In genomic region chr3:73664389-73664788, GRCh38 we compare ENCODE assay signal across 23 cellular contexts. TPM values are rescaled to one million over a fixed set of nuclear protein-coding genes. Genes with fewer than 3 reads are reported as not detected.
DNase-seq lines count a peak whose midpoint lies in the region; ATAC-seq and TF ChIP-seq lines count a peak whose summit lies in the region.
"Had no signal": no experiment of that assay in that cellular context is flagged by ENCODE, and none has a peak within 500 bp of the region (broad histone marks: within the 10 kb centered on the region; RNA-seq: fewer than 3 reads in every experiment).

No MANE protein-coding gene starts in this region.

- peak overlapping the region; percentile 72 for H3K27ac ChIP-seq in cardiac muscle cell
- no peak overlapping the region for H3K27ac ChIP-seq in left ventricle myocardium inferior (replicated peaks)
- H3K27ac ChIP-seq in SK-N-SH (ENCODE audit: low read depth in 2 of 2, low read length in 1 of 2) = peak overlapping the region in 1 of 2 experiments; percentile 39; a peak in 2 of 4 replicates
- H3K27ac ChIP-seq in mesodermal cell (ENCODE audit: low read depth, low read length, severe bottlenecking) = peak overlapping the region; percentile 39
- peak overlapping the region; percentile 43 to 53 for H3K27ac ChIP-seq in uterus

- no peak overlapping the region for H3K9ac ChIP-seq in SK-N-SH

- peak in 1 of 2 donors; percentile 78 for DNase-seq in cardiac muscle cell (ENCODE audit: low read depth in 1 of 2, low spot score in 1 of 2)
- no peak for DNase-seq in left ventricle myocardium inferior
- no peak for DNase-seq in SK-N-SH
- DNase-seq in uterus = no peak
- no peak for DNase-seq in dermis blood vessel endothelial cell
- DNase-seq in Ammon's horn (ENCODE audit: low spot score) = no peak
- DNase-seq: BE2C; Caco-2; CD4-positive, alpha-beta T cell; DMS 273 treated with DMSO at 0.1 percent for 48 hours; DMS79 treated with DMSO at 0.1 percent for 48 hours; KBM-7; NCI-H1694 treated with DMSO at 0.1 percent for 48 hours; NCI-H2081 treated with DMSO at 0.1 percent for 48 hours; NCI-H2171 treated with DMSO at 0.1 percent for 48 hours; NCI-H524 treated with DMSO at 0.1 percent for 48 hours; NCI-H82 had no signal

- TF ChIP-seq CTCF in cardiac muscle cell (IDR thresholded peaks at IDR 0.05; ENCODE audit: low read depth, low read length) (no peak), left ventricle myocardium inferior (IDR thresholded peaks at IDR 0.05; ENCODE audit: borderline replicate concordance) (no peak), SK-N-SH (IDR thresholded peaks at IDR 0.05) (no peak), uterus (IDR thresholded peaks at IDR 0.05) (no peak)

- no peak for ATAC-seq in GM18873 (IDR thresholded peaks at IDR 0.05; ENCODE audit: low FRiP score, unreplicated experiment)
- ATAC-seq: GM12878, GM23338, HepG2 had no signal

- CTCF ChIA-PET in SK-N-SH (lab: Yijun Ruan, JAX) = interaction anchor here (1.2 to 1.5 kb wide), 2 partner anchors 23 to 76 kb away, joined by 3 read pairs; no protein-coding TSS in a partner anchor

- H3K4me3 ChIP-seq in cardiac muscle cell (no peak overlapping the region), left ventricle myocardium inferior (no peak overlapping the region), SK-N-SH (ENCODE audit: low read depth in 2 of 2, low read length in 1 of 2) (no peak overlapping the region), mesodermal cell (ENCODE audit: extremely low read depth, insufficient read depth, low read length, poor library complexity, severe bottlenecking) (no peak overlapping the region), uterus (no peak overlapping the region)
- H3K4me3 ChIP-seq: GM12878, GM23338, HAP-1 had no signal

- H3K4me1 ChIP-seq in cardiac muscle cell (ENCODE audit: low read depth) (peaks cover 24% of the 10 kb centered on the region), left ventricle myocardium inferior (peaks cover 21% of the 10 kb centered on the region), SK-N-SH (ENCODE audit: control insufficient read depth in 1 of 2, insufficient read depth in 2 of 2, low read depth in 1 of 2, low read length in 1 of 2) (peaks cover 2 to 14% of the 10 kb centered on the region in 2 experiments; a peak in 2 of 4 replicates), mesodermal cell (ENCODE audit: control insufficient read depth, insufficient read depth, low read length, poor library complexity, severe bottlenecking) (no peaks in the 10 kb centered on the region), uterus (no peaks in the 10 kb centered on the region)
- H3K4me1 ChIP-seq: BE2C, HAP-1 had no signal

- H3K79me2 ChIP-seq in SK-N-SH (ENCODE audit: insufficient read depth) = no peaks in the 10 kb centered on the region

- H3K36me3 ChIP-seq in cardiac muscle cell (no peaks in the 10 kb centered on the region), left ventricle myocardium inferior (no peaks in the 10 kb centered on the region), SK-N-SH (replicated peaks in 1 of 2; ENCODE audit: control insufficient read depth in 1 of 2, insufficient read depth in 2 of 2, low read length in 1 of 2) (no peaks in the 10 kb centered on the region), mesodermal cell (ENCODE audit: control insufficient read depth, insufficient read depth, low read length) (no peaks in the 10 kb centered on the region), uterus (no peaks in the 10 kb centered on the region)
- H3K36me3 ChIP-seq: BE2C, HAP-1 had no signal

- no peak for TF ChIP-seq POLR2A in uterus (IDR thresholded peaks at IDR 0.05)

- no peaks in the 10 kb centered on the region for H3K9me2 ChIP-seq in SK-N-SH

- intact Hi-C loops in left ventricle myocardium inferior (cut with micrococcal nuclease) (no loop called here), uterus (cut with DNase I; ENCODE audit: low total_unique reads) (no loop called here)

- whole genome bisulfite sequencing in SK-N-SH (ENCODE audit: low lambda C conversion rate) = 49% methylated on average over 4 of the region's 4 CpGs
- WGBS in mesodermal cell (ENCODE audit: insufficient coverage in 2 of 2), 2 experiments = 70 to 79% methylated on average over 3 of the region's 4 CpGs

- H3F3A ChIP-seq in SK-N-SH (replicated peaks; ENCODE audit: insufficient read depth) = no peaks in the 10 kb centered on the region

- TF ChIP-seq EP300 in SK-N-SH (IDR thresholded peaks at IDR 0.05; ENCODE audit: borderline replicate concordance in 1 of 2, low read depth in 1 of 2, low read length in 1 of 2) = no peak

- no peaks in the 10 kb centered on the region for H4K20me1 ChIP-seq in SK-N-SH (ENCODE audit: insufficient read depth)

- H3K9me3 ChIP-seq in cardiac muscle cell (ENCODE audit: low read depth) (no peaks in the 10 kb centered on the region), left ventricle myocardium inferior (replicated peaks) (no peaks in the 10 kb centered on the region), SK-N-SH (no peaks in the 10 kb centered on the region), mesodermal cell (ENCODE audit: control insufficient read depth, low read length) (no peaks in the 10 kb centered on the region), uterus (no peaks in the 10 kb centered on the region)
- H3K9me3 ChIP-seq: BE2C, Caco-2, HAP-1 had no signal

- no peak for TF ChIP-seq RAD21 in SK-N-SH (IDR thresholded peaks at IDR 0.05; ENCODE audit: low read length)

- POLR2A ChIA-PET in SK-N-SH (lab: Yijun Ruan, JAX) = no interaction called here

- no peaks in the 10 kb centered on the region for H3K27me3 ChIP-seq in cardiac muscle cell
- H3K27me3 ChIP-seq in left ventricle myocardium inferior (ENCODE audit: low read depth) = no peaks in the 10 kb centered on the region
- no peaks in the 10 kb centered on the region for H3K27me3 ChIP-seq in SK-N-SH (ENCODE audit: insufficient read depth)
- no peaks in the 10 kb centered on the region for H3K27me3 ChIP-seq in uterus
- H3K27me3 ChIP-seq: BE2C had no signal

- no peak overlapping the region for H3K4me2 ChIP-seq in SK-N-SH
- H3K4me2 ChIP-seq: GM23338 had no signal

- H2AFZ ChIP-seq in SK-N-SH (ENCODE audit: low read depth) = peak overlapping the region; percentile 59; the same call in 1 of the 2 replicates
- H2AFZ ChIP-seq: GM23338 had no signal

TF ChIP-seq in SK-N-SH, 30 proteins besides CTCF, POLR2A, EP300 and RAD21:
- 0 out of 2 replicates have a peak, but pooled peaks have one; percentile 16 for TF ChIP-seq PBX3 (IDR thresholded peaks at IDR 0.05)
- peak; percentile 41; the same call in 1 of the 2 replicates for TF ChIP-seq TCF12 (IDR thresholded peaks at IDR 0.05)
- TF ChIP-seq, protein P1, sequence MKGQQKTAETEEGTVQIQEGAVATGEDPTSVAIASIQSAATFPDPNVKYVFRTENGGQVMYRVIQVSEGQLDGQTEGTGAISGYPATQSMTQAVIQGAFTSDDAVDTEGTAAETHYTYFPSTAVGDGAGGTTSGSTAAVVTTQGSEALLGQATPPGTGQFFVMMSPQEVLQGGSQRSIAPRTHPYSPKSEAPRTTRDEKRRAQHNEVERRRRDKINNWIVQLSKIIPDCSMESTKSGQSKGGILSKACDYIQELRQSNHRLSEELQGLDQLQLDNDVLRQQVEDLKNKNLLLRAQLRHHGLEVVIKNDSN (IDR thresholded peaks at IDR 0.05; ENCODE audit: borderline replicate concordance, low read depth) = no peak
- TF ChIP-seq GATA2 (CRISPR knock-in tag; IDR thresholded peaks at IDR 0.05) = 0 out of 2 replicates have a peak, but pooled peaks have one; percentile 9
TF ChIP-seq in SK-N-SH: peak in this region for 3.

RNA-seq across cellular contexts. Expression of gene PDZRN3, which starts 39.6 kb away (rescaled TPM):
- total RNA-seq in cardiac muscle cell = 81.9 and 94.7 TPM in 2 replicates
- polyA plus RNA-seq in cardiac muscle cell = 63.9 and 65.2 TPM in 2 replicates
- total RNA-seq in left ventricle myocardium inferior = 114 TPM
- 7.9 and 10.3 TPM in 2 replicates for polyA plus RNA-seq in SK-N-SH (2012; rRNA removed)
- polyA plus RNA-seq in SK-N-SH (2012; cell fraction: cytosol; rRNA removed) = 13.7 and 14.2 TPM in 2 replicates
- 21.9 and 24.2 TPM in 2 replicates for polyA plus RNA-seq in SK-N-SH (2012; cell fraction: nucleus; rRNA removed)
- 21.6 TPM for polyA plus RNA-seq in mesodermal cell (2013, experiment 1 of 2)
- polyA plus RNA-seq in mesodermal cell (2013, experiment 2 of 2) = 26.9 TPM
- total RNA-seq in uterus = 100 to 1,000 TPM in 2 of 4 donors, 10 to 100 TPM in 2; 87.3 to 268 (median 107) TPM
- total RNA-seq in dermis blood vessel endothelial cell = under 0.01 and 0.23 TPM in 2 replicates
- total RNA-seq: CD4-positive, alpha-beta T cell; HepG2 had no signal
- polyA plus RNA-seq: HepG2 had no signal

Comparison
In these comparisons a context has a peak if more than half of its experiments do, and no peak if none do; other contexts are left out.
1. RNA of gene PDZRN3, which starts 39.6 kb away (total RNA-seq): 87.3 to 268 TPM in uterus, 114 TPM in left ventricle myocardium inferior (single experiment) and 81.9 to 94.7 TPM in cardiac muscle cell; under 0.01 to 0.23 TPM in dermis blood vessel endothelial cell; every median in the first group is over 10 times any median in the second.